ENCODE assay signal across 8 cellular contexts in the genomic region with DNA sequence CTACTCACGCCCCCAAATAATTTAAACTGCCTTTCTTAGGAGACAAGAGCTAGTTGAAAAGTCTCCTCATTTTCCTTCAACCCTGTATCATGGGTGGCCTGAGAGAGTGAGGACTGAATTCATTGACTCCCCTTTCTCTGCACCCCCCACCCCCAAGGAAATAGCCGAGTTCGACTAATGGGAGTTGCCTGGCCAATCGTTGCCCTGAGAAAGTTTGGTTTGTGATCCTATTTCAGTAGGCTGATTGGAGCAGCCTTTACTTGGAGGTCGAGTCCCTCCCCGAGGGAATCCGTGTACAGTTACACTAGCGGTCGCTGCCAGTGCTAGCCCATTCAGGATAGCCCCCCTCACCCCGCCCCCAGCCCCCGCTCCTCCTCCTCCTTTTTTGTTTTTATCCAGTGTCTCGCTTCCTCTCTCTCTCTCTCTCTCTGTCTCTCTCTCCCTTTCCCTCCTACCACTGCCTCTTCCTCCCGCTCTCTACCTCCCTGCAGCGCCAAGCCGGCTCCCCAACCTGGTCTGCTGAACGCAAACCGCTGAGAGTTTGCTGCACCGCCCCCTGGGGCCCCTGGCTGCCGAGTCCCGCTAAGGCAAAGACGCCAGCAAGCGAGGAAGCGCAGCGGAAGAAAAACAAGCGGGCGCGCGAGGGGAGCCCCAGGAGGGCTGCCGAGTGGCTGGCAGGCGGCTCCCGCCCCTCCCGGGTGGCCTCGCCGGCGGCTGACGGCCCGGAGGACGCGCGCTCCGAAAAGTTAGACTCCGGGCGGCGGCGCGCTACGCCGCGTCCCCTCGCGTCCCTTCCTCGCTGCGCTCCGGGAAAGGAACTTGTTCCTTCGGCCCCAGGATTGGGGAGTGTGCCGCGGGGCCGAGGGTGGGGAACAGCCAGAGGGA. TPM values are rescaled to one million over a fixed set of nuclear protein-coding genes. Genes with fewer than 3 reads are reported as not detected.
DNase-seq lines count a peak whose midpoint lies in the region; ATAC-seq and TF ChIP-seq lines count a peak whose summit lies in the region.

GRAMD1B (plus strand) TSS at position 419 of the 885 bp plus-strand sequence. CDS start 524 bp downstream, outside the sequence.

- in situ Hi-C loops in KBM-7 (cut with MboI; ENCODE audit: low pct_unique_long_range_greater_than_20kb, low sequenced_read_pairs): no loop called here

- peak; percentile 36; the same call in 1 of the 2 replicates for TF ChIP-seq CTCF in BE2C (IDR thresholded peaks at IDR 0.05; ENCODE audit: low read depth, low read length)

- peaks cover 3% of the 10 kb centered on the region; the same call in 1 of the 2 replicates for H3K4me1 ChIP-seq in BE2C

- H3K4me3 Mint-ChIP-seq in T-helper 2 cell treated with Interferon-gamma antibody and Interleukin-4, amounts not matched to agents 5 μg/mL and 100 μg/mL, for 36 hours: peak within 1 kb of the TSS; percentile 96

- no peaks in the 10 kb centered on the region for H3K27me3 Mint-ChIP-seq in T-helper 2 cell treated with Interferon-gamma antibody and Interleukin-4, amounts not matched to agents 5 μg/mL and 100 μg/mL, for 36 hours (ENCODE audit: low read depth)

- DNase-seq in BE2C (peak; percentile 83), KBM-7 (peak; percentile 87), astrocyte of the hippocampus (ENCODE audit: low read depth, low spot score) (peak; percentile 80), iPS-NIHi7 (ENCODE audit: extremely low spot score) (peak; percentile 89), NCI-H1694 treated with DMSO at 0.1 percent for 48 hours (lab: John Stamatoyannopoulos, UW) (no peak)
- DNase-seq in T-helper 2 cell treated with Interferon-gamma antibody and Interleukin-4, amounts not matched to agents 5 μg/mL and 100 μg/mL, for 36 hours (ENCODE audit: low spot score): peak; percentile 76
- DNase-seq in stimulated activated CD4-positive, alpha-beta T cell treated with anti-CD3 and anti-CD28 coated beads, Interleukin-15, amount 100 ng/mL, for 24 hours: peak; percentile 86

- no peaks in the 10 kb centered on the region for H3K27me3 ChIP-seq in BE2C

- H3K9me3 Mint-ChIP-seq in T-helper 2 cell treated with Interferon-gamma antibody and Interleukin-4, amounts not matched to agents 5 μg/mL and 100 μg/mL, for 36 hours: no peaks in the 10 kb centered on the region

- peaks cover 41% of the 10 kb centered on the region for H3K4me1 Mint-ChIP-seq in T-helper 2 cell treated with Interferon-gamma antibody and Interleukin-4, amounts not matched to agents 5 μg/mL and 100 μg/mL, for 36 hours (ENCODE audit: low read depth)

- peak; percentile 56 for ATAC-seq in GM21360 (IDR thresholded peaks at IDR 0.05; ENCODE audit: unreplicated experiment)

- H3K36me3 Mint-ChIP-seq in T-helper 2 cell treated with Interferon-gamma antibody and Interleukin-4, amounts not matched to agents 5 μg/mL and 100 μg/mL, for 36 hours (ENCODE audit: low read depth): peaks cover 24% of the 10 kb centered on the region

- H3K27ac Mint-ChIP-seq in T-helper 2 cell treated with Interferon-gamma antibody and Interleukin-4, amounts not matched to agents 5 μg/mL and 100 μg/mL, for 36 hours: peak within 1 kb of the TSS; percentile 95

- no peaks in the 10 kb centered on the region for H3K9me3 ChIP-seq in BE2C

- H3K4me3 ChIP-seq in BE2C (ENCODE audit: low read depth, low read length): peak within 1 kb of the TSS; percentile 77

- no peaks in the 10 kb centered on the region for H3K36me3 ChIP-seq in BE2C

RNA-seq across cellular contexts. Expression of gene GRAMD1B, which starts in this region (rescaled TPM):
- 19.7 TPM for polyA plus RNA-seq in BE2C (2012; ENCODE audit: insufficient read depth, insufficient read length, low read depth)
